In the genomic region with DNA sequence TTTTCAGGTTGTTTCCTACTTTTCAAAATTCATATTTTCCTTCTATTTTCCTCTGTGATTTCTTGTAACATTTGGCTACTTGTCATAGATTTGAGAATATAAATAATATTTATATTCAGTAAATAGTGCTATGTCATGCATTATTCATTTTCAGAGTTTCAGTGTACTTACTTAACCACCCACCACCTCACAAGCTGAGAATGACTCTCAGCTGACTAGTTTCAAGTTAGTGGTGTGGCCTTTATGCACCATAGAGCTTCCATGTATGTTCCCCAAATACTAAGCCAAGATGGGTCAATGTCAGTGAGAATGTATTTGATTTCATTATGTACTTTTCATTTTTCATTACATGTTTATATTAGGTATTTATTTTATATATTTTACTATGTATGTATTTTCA, we compare ENCODE assay signal across 13 cellular contexts. TPM values are rescaled to one million over a fixed set of nuclear protein-coding genes. Genes with fewer than 3 reads are reported as not detected.
A peak's percentile ranks its signal among the peaks of the same experiment; 100 is the strongest.
DNase-seq lines count a peak whose midpoint lies in the region; ATAC-seq and TF ChIP-seq lines count a peak whose summit lies in the region.
"Had no signal": no experiment of that assay in that cellular context is flagged by ENCODE, and none has a peak within 500 bp of the region (broad histone marks: within the 10 kb centered on the region; RNA-seq: fewer than 3 reads in every experiment).

No MANE protein-coding gene starts in this region.

- H3K4me3 ChIP-seq in breast epithelium, result no peak overlapping the region

- DNase-seq in CD1c-positive myeloid dendritic cell (ENCODE audit: extremely low spot score) (peak; percentile 51), breast epithelium (ENCODE audit: low spot score in 2 of 2) (no peak), foreskin melanocyte (no peak), SKM-1 treated with dmso at 0.1 percent for 144 hours (lab: John Stamatoyannopoulos, UW; ENCODE audit: unreplicated experiment) (no peak)
- DNase-seq: MV-4-11, naive B cell, NCI-H524, small intestine had no signal

- no peaks in the 10 kb centered on the region for H3K9me3 ChIP-seq in breast epithelium

- TF ChIP-seq CTCF in breast epithelium (IDR thresholded peaks at IDR 0.05), result no peak

- H3K27ac ChIP-seq in breast epithelium, result no peak overlapping the region

- H3K27me3 ChIP-seq in breast epithelium, result no peaks in the 10 kb centered on the region

- H3K36me3 ChIP-seq in breast epithelium, result no peaks in the 10 kb centered on the region

- intact Hi-C loops in breast epithelium (cut with DNase I; ENCODE audit: low total_unique reads), result no loop called here

- ATAC-seq in GM19025 (IDR thresholded peaks at IDR 0.05; ENCODE audit: low read depth, unreplicated experiment) (peak; percentile 22), HG02610 (IDR thresholded peaks at IDR 0.05; ENCODE audit: unreplicated experiment) (peak; percentile 63), HG03378 (IDR thresholded peaks at IDR 0.05; ENCODE audit: unreplicated experiment) (peak; percentile 43), SK-N-SH treated with all-trans-retinoic acid at 6 μM for 48 hours (no peak)

- H3K4me1 ChIP-seq in breast epithelium, result no peaks in the 10 kb centered on the region

- no peak for TF ChIP-seq POLR2A in breast epithelium (IDR thresholded peaks at IDR 0.05)

TF ChIP-seq in SK-N-SH treated with all-trans-retinoic acid at 6 μM for 48 hours, 23 proteins besides CTCF, POLR2A, EP300 and RAD21:
- no peak for TF ChIP-seq ARNTL (CRISPR knock-in tag; IDR thresholded peaks at IDR 0.05; ENCODE audit: borderline replicate concordance, low read depth)
- TF ChIP-seq ISL1 (CRISPR knock-in tag; IDR thresholded peaks at IDR 0.05), result no peak
- TF ChIP-seq, protein P1, sequence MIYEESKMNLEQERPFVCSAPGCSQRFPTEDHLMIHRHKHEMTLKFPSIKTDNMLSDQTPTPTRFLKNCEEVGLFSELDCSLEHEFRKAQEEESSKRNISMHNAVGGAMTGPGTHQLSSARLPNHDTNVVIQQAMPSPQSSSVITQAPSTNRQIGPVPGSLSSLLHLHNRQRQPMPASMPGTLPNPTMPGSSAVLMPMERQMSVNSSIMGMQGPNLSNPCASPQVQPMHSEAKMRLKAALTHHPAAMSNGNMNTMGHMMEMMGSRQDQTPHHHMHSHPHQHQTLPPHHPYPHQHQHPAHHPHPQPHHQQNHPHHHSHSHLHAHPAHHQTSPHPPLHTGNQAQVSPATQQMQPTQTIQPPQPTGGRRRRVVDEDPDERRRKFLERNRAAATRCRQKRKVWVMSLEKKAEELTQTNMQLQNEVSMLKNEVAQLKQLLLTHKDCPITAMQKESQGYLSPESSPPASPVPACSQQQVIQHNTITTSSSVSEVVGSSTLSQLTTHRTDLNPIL (CRISPR knock-in tag; IDR thresholded peaks at IDR 0.05; ENCODE audit: low read depth), result no peak
- TF ChIP-seq CSDC2 (CRISPR knock-in tag; IDR thresholded peaks at IDR 0.05), result no peak
- no peak for TF ChIP-seq PPARA (CRISPR knock-in tag; IDR thresholded peaks at IDR 0.05; ENCODE audit: borderline replicate concordance)
- TF ChIP-seq TOX (CRISPR knock-in tag; IDR thresholded peaks at IDR 0.05; ENCODE audit: borderline replicate concordance), result no peak
TF ChIP-seq in SK-N-SH treated with all-trans-retinoic acid at 6 μM for 48 hours: peak in this region for 0.

RNA-seq across cellular contexts. Expression of a gene that starts 56.9 kb away (rescaled TPM):
- total RNA-seq in breast epithelium, result 100 to 1,000 TPM in 2 of 3 donors, 10 to 100 TPM in 1; 13.6 to 210 (median 189) TPM
- total RNA-seq: astrocyte had no signal
